ENCODE assay signal across 17 cellular contexts in the genomic region with DNA sequence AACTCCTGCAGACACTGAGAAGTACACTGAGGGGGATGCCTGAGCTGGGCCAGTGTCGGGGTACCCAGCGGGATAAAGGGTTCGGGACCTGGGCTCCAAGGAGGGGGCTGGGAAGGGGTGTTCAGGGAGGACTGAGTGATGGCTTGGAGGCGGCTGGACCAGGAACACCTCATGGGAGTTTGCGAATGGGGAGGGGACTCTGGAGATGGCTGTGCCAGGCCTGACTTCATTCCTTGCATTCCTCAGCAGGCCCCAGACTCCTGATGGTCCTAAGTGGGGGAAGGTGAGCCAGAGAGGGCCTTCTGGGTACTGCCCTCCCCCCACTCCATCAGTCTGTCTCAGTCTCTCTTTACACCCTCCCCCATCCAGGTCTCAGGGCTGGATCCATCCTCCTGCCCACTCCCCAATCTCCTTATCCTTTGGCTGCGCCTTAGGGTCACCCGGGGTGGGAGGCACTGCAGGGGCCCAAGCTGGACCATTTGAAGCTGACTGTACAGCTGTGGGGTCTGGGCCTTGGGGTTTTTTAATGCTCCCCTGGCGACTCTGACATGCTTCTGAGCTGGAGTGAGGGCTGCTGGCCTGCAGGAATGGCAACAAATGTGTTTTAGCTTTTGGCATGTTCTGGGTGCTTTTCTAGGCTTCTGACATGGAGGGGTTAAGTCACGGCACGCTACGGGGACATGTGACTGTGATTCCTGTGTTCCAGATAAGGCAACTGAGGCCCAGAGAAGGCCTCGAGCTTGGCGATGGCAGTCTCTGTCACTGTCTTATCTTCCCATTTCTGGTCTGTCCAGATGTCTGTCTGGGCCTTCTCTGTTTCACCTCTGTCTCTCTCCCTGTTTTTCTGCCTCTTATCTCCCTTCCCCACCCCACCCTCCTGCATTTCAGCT. TPM values are rescaled to one million over a fixed set of nuclear protein-coding genes. Genes with fewer than 3 reads are reported as not detected.
DNase-seq lines count a peak whose midpoint lies in the region; ATAC-seq and TF ChIP-seq lines count a peak whose summit lies in the region.
"Had no signal": no experiment of that assay in that cellular context is flagged by ENCODE, and none has a peak within 500 bp of the region (broad histone marks: within the 10 kb centered on the region; RNA-seq: fewer than 3 reads in every experiment).

No MANE protein-coding gene starts in this region.

- intact Hi-C loops in ovary (cut with DNase I) = loop anchor here in 1 of 4 donors (10.0 kb wide), 1 partner anchor 395 kb away; a partner anchor contains a TSS
- intact Hi-C loops in transverse colon (cut with DNase I; ENCODE audit: low total_unique reads) = no loop called here
- intact Hi-C loops in sciatic nerve (cut with DNase I) = no loop called here

- DNase-seq in ELF-1 (ENCODE audit: low read depth, low spot score) (peak; percentile 83), iPS DF 19.7 (ENCODE audit: low read depth, low spot score) (peak; percentile 87), ovary (no peak), transverse colon (no peak), sciatic nerve (ENCODE audit: low spot score) (no peak), T-helper 9 cell (no peak), caudate nucleus (lab: John Stamatoyannopoulos, UW) (no peak)
- DNase-seq: activated CD8-positive, alpha-beta T cell treated with anti-CD3 and anti-CD28 coated beads for 36 hours; foreskin keratinocyte; GF-D8; naive thymus-derived CD8-positive, alpha-beta T cell; SHP77; sigmoid colon; stimulated activated CD4-positive, alpha-beta T cell treated with anti-CD3 and anti-CD28 coated beads, Interleukin-4, amount 100 ng/mL, for 4 hours had no signal

- H3K9me3 ChIP-seq in ovary (no peaks in the 10 kb centered on the region), transverse colon (no peaks in the 10 kb centered on the region)
- H3K9me3 ChIP-seq: sigmoid colon had no signal

- TF ChIP-seq EP300 in ovary (IDR thresholded peaks at IDR 0.05) (no peak), transverse colon (IDR thresholded peaks at IDR 0.05; ENCODE audit: low read depth) (no peak)

- TF ChIP-seq CTCF in ovary (IDR thresholded peaks at IDR 0.05) = no peak
- no peak for TF ChIP-seq CTCF in transverse colon (IDR thresholded peaks at IDR 0.05)

- H3K4me3 ChIP-seq in ovary (no peak overlapping the region), transverse colon (no peak overlapping the region)
- H3K4me3 ChIP-seq: sigmoid colon had no signal

- WGBS in ovary, 3 donors = 40 to 43% (median 42%) methylated on average over 13 of the region's 13 CpGs
- WGBS in transverse colon (ENCODE audit: low coverage in 1 of 2), 2 donors = 69 to 100% methylated on average over 2 to 13 of the region's 13 CpGs

- no peaks in the 10 kb centered on the region for H3K27me3 ChIP-seq in ovary
- no peaks in the 10 kb centered on the region for H3K27me3 ChIP-seq in transverse colon
- H3K27me3 ChIP-seq: foreskin keratinocyte, sigmoid colon had no signal

- H3K36me3 ChIP-seq in ovary (no peaks in the 10 kb centered on the region), transverse colon (no peaks in the 10 kb centered on the region)
- H3K36me3 ChIP-seq: sigmoid colon had no signal

- H3K4me1 ChIP-seq in ovary (ENCODE audit: insufficient read depth) (peaks cover 32% of the 10 kb centered on the region), transverse colon (peaks cover 11 to 62% (median 45%) of the 10 kb centered on the region in 4 donors)

- in situ Hi-C loops in transverse colon (cut with MboI; ENCODE audit: low pct_ligation_motif_present in 1 of 4, low pct_unique_long_range_greater_than_20kb in 1 of 4, low sequenced_read_pairs in 3 of 4) = no loop called here

- H3K27ac ChIP-seq in ovary (peak overlapping the region; percentile 41 to 55), transverse colon (no peak overlapping the region), caudate nucleus (ENCODE audit: low read depth, low read length) (no peak overlapping the region)
- H3K27ac ChIP-seq: foreskin keratinocyte had no signal

- ATAC-seq in SK-N-SH treated with all-trans-retinoic acid at 6 μM for 48 hours = peak; percentile 22; the same call in 1 of the 3 replicates
- no peak for ATAC-seq in sciatic nerve
- ATAC-seq: activated CD8-positive, alpha-beta T cell treated with anti-CD3 and anti-CD28 coated beads for 36 hours; activated T-helper 17 cell treated with anti-CD3 and anti-CD28 coated beads, Interleukin-2, amount 50 U/mL, for 72 hours; foreskin keratinocyte; naive thymus-derived CD8-positive, alpha-beta T cell had no signal

- no peak for TF ChIP-seq POLR2A in ovary (IDR thresholded peaks at IDR 0.05)
- no peak for TF ChIP-seq POLR2A in transverse colon (IDR thresholded peaks at IDR 0.05)

TF ChIP-seq in SK-N-SH treated with all-trans-retinoic acid at 6 μM for 48 hours, 23 proteins besides CTCF, POLR2A, EP300 and RAD21:
- TF ChIP-seq BACH2 (CRISPR knock-in tag; IDR thresholded peaks at IDR 0.05; ENCODE audit: borderline replicate concordance) (no peak), ISL1 (CRISPR knock-in tag; IDR thresholded peaks at IDR 0.05) (0 out of 2 replicates have a peak, but pooled peaks have one; percentile 11), TCF4 (CRISPR knock-in tag; IDR thresholded peaks at IDR 0.05; ENCODE audit: borderline replicate concordance) (0 out of 2 replicates have a peak, but pooled peaks have one; percentile 21)
- TF ChIP-seq, protein P1, sequence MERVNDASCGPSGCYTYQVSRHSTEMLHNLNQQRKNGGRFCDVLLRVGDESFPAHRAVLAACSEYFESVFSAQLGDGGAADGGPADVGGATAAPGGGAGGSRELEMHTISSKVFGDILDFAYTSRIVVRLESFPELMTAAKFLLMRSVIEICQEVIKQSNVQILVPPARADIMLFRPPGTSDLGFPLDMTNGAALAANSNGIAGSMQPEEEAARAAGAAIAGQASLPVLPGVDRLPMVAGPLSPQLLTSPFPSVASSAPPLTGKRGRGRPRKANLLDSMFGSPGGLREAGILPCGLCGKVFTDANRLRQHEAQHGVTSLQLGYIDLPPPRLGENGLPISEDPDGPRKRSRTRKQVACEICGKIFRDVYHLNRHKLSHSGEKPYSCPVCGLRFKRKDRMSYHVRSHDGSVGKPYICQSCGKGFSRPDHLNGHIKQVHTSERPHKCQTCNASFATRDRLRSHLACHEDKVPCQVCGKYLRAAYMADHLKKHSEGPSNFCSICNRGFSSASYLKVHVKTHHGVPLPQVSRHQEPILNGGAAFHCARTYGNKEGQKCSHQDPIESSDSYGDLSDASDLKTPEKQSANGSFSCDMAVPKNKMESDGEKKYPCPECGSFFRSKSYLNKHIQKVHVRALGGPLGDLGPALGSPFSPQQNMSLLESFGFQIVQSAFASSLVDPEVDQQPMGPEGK (CRISPR knock-in tag; IDR thresholded peaks at IDR 0.05; ENCODE audit: borderline replicate concordance) = no peak

RNA-seq across cellular contexts. Expression of a gene that starts 14.0 kb away (rescaled TPM):
- total RNA-seq in ovary = 10 to 100 TPM; 10.4 to 62.2 (median 35.4) TPM
- polyA plus RNA-seq in ovary = 10 to 100 TPM; 11.6 to 35.7 TPM
- 10 to 100 TPM; 43.8 to 96.1 (median 63.2) TPM for total RNA-seq in transverse colon
- 43.5 TPM for total RNA-seq in sciatic nerve

RNA-seq across cellular contexts. Expression of a gene that starts 55.4 kb away (rescaled TPM):
- not detected for total RNA-seq in ovary
- not detected for polyA plus RNA-seq in ovary
- not detected for total RNA-seq in transverse colon
- total RNA-seq in sciatic nerve = 1.6 TPM
- total RNA-seq: activated CD8-positive, alpha-beta T cell treated with anti-CD3 and anti-CD28 coated beads for 36 hours; activated T-helper 17 cell treated with anti-CD3 and anti-CD28 coated beads, Interleukin-2, amount 50 U/mL, for 72 hours; naive thymus-derived CD8-positive, alpha-beta T cell; sigmoid colon had no signal
- polyA plus RNA-seq: naive thymus-derived CD8-positive, alpha-beta T cell; sigmoid colon had no signal

RNA-seq across cellular contexts. Expression of a gene that starts 57.2 kb away (rescaled TPM):
- total RNA-seq in ovary (1 to 10 TPM in 1 of 7 donors, under 1 TPM in 2, not detected in 4; 0.20 to 4.4 (median 0.22) TPM), transverse colon (1 to 10 TPM in 2 of 4 donors, under 1 TPM in 1, not detected in 1; 0.14 to 3.0 (median 1.1) TPM), sciatic nerve (not detected)
- under 1 TPM; 0.05 to 0.15 TPM for polyA plus RNA-seq in ovary
- total RNA-seq: activated CD8-positive, alpha-beta T cell treated with anti-CD3 and anti-CD28 coated beads for 36 hours; activated T-helper 17 cell treated with anti-CD3 and anti-CD28 coated beads, Interleukin-2, amount 50 U/mL, for 72 hours; HT1080; naive thymus-derived CD8-positive, alpha-beta T cell had no signal
- polyA plus RNA-seq: naive thymus-derived CD8-positive, alpha-beta T cell had no signal

Comparison
In these comparisons a context has a peak if more than half of its experiments do, and no peak if none do; other contexts are left out.
1. DNase-seq: peak in ELF-1 (single experiment) and iPS DF 19.7 (single experiment); none in ovary (0 of 5), transverse colon (single experiment), sciatic nerve (single experiment), T-helper 9 cell (single experiment) and caudate nucleus (0 of 61).
2. H3K27ac ChIP-seq: peak in ovary (2 of 2); none in transverse colon (0 of 4) and caudate nucleus (single experiment).